ENCODE assay signal across 1 cellular context in genomic region chr17:39674702-39675389, GRCh38.
TF ChIP-seq lines count a peak whose summit lies in the region.

No MANE protein-coding gene starts in this region.

TF ChIP-seq in WTC11, 78 proteins besides CTCF, POLR2A, EP300 and RAD21 (continued from another document):
- TF ChIP-seq MLX (CRISPR knock-in tag; IDR thresholded peaks at IDR 0.05), result no peak
- 0 out of 2 replicates have a peak, but pooled peaks have one; percentile 17 for TF ChIP-seq ZNF423 (CRISPR knock-in tag; IDR thresholded peaks at IDR 0.05)
- TF ChIP-seq FOXP1 (CRISPR knock-in tag; IDR thresholded peaks at IDR 0.05; ENCODE audit: borderline replicate concordance), result no peak
- TF ChIP-seq ZNF121 (CRISPR knock-in tag; IDR thresholded peaks at IDR 0.05), result no peak
- TF ChIP-seq, protein P1, sequence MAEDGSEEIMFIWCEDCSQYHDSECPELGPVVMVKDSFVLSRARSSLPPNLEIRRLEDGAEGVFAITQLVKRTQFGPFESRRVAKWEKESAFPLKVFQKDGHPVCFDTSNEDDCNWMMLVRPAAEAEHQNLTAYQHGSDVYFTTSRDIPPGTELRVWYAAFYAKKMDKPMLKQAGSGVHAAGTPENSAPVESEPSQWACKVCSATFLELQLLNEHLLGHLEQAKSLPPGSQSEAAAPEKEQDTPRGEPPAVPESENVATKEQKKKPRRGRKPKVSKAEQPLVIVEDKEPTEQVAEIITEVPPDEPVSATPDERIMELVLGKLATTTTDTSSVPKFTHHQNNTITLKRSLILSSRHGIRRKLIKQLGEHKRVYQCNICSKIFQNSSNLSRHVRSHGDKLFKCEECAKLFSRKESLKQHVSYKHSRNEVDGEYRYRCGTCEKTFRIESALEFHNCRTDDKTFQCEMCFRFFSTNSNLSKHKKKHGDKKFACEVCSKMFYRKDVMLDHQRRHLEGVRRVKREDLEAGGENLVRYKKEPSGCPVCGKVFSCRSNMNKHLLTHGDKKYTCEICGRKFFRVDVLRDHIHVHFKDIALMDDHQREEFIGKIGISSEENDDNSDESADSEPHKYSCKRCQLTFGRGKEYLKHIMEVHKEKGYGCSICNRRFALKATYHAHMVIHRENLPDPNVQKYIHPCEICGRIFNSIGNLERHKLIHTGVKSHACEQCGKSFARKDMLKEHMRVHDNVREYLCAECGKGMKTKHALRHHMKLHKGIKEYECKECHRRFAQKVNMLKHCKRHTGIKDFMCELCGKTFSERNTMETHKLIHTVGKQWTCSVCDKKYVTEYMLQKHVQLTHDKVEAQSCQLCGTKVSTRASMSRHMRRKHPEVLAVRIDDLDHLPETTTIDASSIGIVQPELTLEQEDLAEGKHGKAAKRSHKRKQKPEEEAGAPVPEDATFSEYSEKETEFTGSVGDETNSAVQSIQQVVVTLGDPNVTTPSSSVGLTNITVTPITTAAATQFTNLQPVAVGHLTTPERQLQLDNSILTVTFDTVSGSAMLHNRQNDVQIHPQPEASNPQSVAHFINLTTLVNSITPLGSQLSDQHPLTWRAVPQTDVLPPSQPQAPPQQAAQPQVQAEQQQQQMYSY (CRISPR knock-in tag; IDR thresholded peaks at IDR 0.05), result no peak
- no peak for TF ChIP-seq SMAD4 (CRISPR knock-in tag; IDR thresholded peaks at IDR 0.05)
